Comparison of ENCODE assay signal across 1 cellular context in the genomic region with DNA sequence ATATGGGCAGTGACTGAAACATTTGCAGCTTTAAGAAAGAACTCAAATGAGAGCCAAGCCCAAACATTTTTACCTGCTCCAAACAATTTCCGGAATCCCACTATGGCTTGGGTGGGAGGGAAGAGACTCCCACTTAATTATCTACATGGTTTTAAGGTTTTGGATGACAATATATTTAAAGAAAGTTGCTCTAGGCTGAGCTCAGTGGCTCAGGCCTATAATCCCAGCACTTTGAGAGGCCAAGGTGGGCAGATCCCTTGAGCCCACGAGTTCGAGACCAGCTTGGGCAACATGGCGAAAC.
TF ChIP-seq lines count a peak whose summit lies in the region.

No MANE protein-coding gene starts in this region.

TF ChIP-seq in GM23338, 12 proteins besides CTCF, POLR2A, EP300 and RAD21 (continued from another document):
- TF ChIP-seq ZNF462 (CRISPR knock-in tag; IDR thresholded peaks at IDR 0.05) (no peak), POLR2AphosphoS5 (IDR thresholded peaks at IDR 0.05; ENCODE audit: low read depth) (no peak), CREB1 (CRISPR knock-in tag; IDR thresholded peaks at IDR 0.05; ENCODE audit: low read depth) (no peak), STAT1 (IDR thresholded peaks at IDR 0.05; ENCODE audit: unreplicated experiment) (no peak), ZNF114 (CRISPR knock-in tag; IDR thresholded peaks at IDR 0.05) (no peak), EZH2 (IDR thresholded peaks at IDR 0.05; ENCODE audit: low read depth, unreplicated experiment) (no peak)
- TF ChIP-seq, protein P1, sequence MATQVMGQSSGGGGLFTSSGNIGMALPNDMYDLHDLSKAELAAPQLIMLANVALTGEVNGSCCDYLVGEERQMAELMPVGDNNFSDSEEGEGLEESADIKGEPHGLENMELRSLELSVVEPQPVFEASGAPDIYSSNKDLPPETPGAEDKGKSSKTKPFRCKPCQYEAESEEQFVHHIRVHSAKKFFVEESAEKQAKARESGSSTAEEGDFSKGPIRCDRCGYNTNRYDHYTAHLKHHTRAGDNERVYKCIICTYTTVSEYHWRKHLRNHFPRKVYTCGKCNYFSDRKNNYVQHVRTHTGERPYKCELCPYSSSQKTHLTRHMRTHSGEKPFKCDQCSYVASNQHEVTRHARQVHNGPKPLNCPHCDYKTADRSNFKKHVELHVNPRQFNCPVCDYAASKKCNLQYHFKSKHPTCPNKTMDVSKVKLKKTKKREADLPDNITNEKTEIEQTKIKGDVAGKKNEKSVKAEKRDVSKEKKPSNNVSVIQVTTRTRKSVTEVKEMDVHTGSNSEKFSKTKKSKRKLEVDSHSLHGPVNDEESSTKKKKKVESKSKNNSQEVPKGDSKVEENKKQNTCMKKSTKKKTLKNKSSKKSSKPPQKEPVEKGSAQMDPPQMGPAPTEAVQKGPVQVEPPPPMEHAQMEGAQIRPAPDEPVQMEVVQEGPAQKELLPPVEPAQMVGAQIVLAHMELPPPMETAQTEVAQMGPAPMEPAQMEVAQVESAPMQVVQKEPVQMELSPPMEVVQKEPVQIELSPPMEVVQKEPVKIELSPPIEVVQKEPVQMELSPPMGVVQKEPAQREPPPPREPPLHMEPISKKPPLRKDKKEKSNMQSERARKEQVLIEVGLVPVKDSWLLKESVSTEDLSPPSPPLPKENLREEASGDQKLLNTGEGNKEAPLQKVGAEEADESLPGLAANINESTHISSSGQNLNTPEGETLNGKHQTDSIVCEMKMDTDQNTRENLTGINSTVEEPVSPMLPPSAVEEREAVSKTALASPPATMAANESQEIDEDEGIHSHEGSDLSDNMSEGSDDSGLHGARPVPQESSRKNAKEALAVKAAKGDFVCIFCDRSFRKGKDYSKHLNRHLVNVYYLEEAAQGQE (IDR thresholded peaks at IDR 0.05; ENCODE audit: unreplicated experiment), result no peak
TF ChIP-seq in GM23338: peak in this region for 0.
